In genomic region chr1:9413143-9413876, GRCh38 we compare ENCODE assay signal across 8 cellular contexts.
A peak's percentile ranks its signal among the peaks of the same experiment; 100 is the strongest.
DNase-seq lines count a peak whose midpoint lies in the region; ATAC-seq and TF ChIP-seq lines count a peak whose summit lies in the region.

No MANE protein-coding gene starts in this region.

- H3K9me3 Mint-ChIP-seq in GM23338 = 0 out of 3 replicates have a peak, but pooled peaks cover 3% of the 10 kb centered on the region
- peaks cover 4% of the 10 kb centered on the region for H3K9me3 Mint-ChIP-seq in activated CD8-positive, alpha-beta memory T cell treated with anti-CD3 and anti-CD28 coated beads, Interleukin-2, amount 10 ng/mL, durations not matched to agents 7 days and 5 days (ENCODE audit: low read depth)

- H3K4me1 ChIP-seq in GM23338 (ENCODE audit: insufficient read depth) (peaks cover 6% of the 10 kb centered on the region; the same call in 1 of the 2 replicates), psoas muscle (peaks cover 25% of the 10 kb centered on the region)

- 13 to 34% (median 22%) methylated on average over 15 of the region's 15 CpGs for WGBS in psoas muscle, 3 donors

- H3K9me3 ChIP-seq in psoas muscle = no peaks in the 10 kb centered on the region

- H3K36me3 ChIP-seq in GM23338 (ENCODE audit: insufficient read depth) (no peaks in the 10 kb centered on the region), psoas muscle (ENCODE audit: insufficient read depth in 1 of 2, low read depth in 1 of 2) (no peaks in the 10 kb centered on the region)

- ATAC-seq in GM23338 (peak; percentile 75), psoas muscle (peak; percentile 83 to 91 (median 88))
- peak; percentile 63 for ATAC-seq in activated CD8-positive, alpha-beta memory T cell treated with anti-CD3 and anti-CD28 coated beads, Interleukin-2, amount 10 ng/mL, durations not matched to agents 7 days and 5 days

- intact Hi-C loops in psoas muscle (cut with DNase I) = no loop called here

- no peak overlapping the region for H3K4me3 Mint-ChIP-seq in GM23338
- no peak overlapping the region for H3K4me3 Mint-ChIP-seq in activated CD8-positive, alpha-beta memory T cell treated with anti-CD3 and anti-CD28 coated beads, Interleukin-2, amount 10 ng/mL, durations not matched to agents 7 days and 5 days

- H3K4me3 ChIP-seq in GM23338 (no peak overlapping the region), psoas muscle (no peak overlapping the region)

- H3K27ac Mint-ChIP-seq in GM23338 = no peak overlapping the region
- no peak overlapping the region for H3K27ac Mint-ChIP-seq in activated CD8-positive, alpha-beta memory T cell treated with anti-CD3 and anti-CD28 coated beads, Interleukin-2, amount 10 ng/mL, durations not matched to agents 7 days and 5 days

- TF ChIP-seq CTCF in GM23338 (conservative IDR thresholded peaks at IDR 0.05; ENCODE audit: low read depth in 2 of 2) (no peak), psoas muscle (IDR thresholded peaks at IDR 0.05) (no peak)

- no peak overlapping the region for H3K27ac ChIP-seq in GM23338 (ENCODE audit: low read depth)
- H3K27ac ChIP-seq in psoas muscle = peak overlapping the region; percentile 84

- peak overlapping the region; percentile 97 for H2AFZ ChIP-seq in GM23338

- CTCF ChIA-PET in activated CD8-positive, alpha-beta memory T cell treated with anti-CD3 and anti-CD28 coated beads, Interleukin-2, amount 10 ng/mL, durations not matched to agents 7 days and 5 days (lab: Charles Lee) = interaction anchor here (1.0 to 2.1 kb wide), 7 partner anchors 10 to 213 kb away, joined by 3 to 8 read pairs (median 5); no protein-coding TSS in a partner anchor

- peaks cover 12% of the 10 kb centered on the region; the same call in 2 of the 3 replicates for H3K4me1 Mint-ChIP-seq in GM23338
- peaks cover 46% of the 10 kb centered on the region for H3K4me1 Mint-ChIP-seq in activated CD8-positive, alpha-beta memory T cell treated with anti-CD3 and anti-CD28 coated beads, Interleukin-2, amount 10 ng/mL, durations not matched to agents 7 days and 5 days

- H4K20me1 ChIP-seq in GM23338 (replicated peaks; ENCODE audit: insufficient read depth) = no peaks in the 10 kb centered on the region

- H3F3A ChIP-seq in GM23338 (replicated peaks; ENCODE audit: low read depth) = no peaks in the 10 kb centered on the region

- peaks cover 3% of the 10 kb centered on the region for H3K27me3 Mint-ChIP-seq in GM23338 (ENCODE audit: insufficient read depth, low read depth, poor library complexity)
- peaks cover 38% of the 10 kb centered on the region for H3K27me3 Mint-ChIP-seq in activated CD8-positive, alpha-beta memory T cell treated with anti-CD3 and anti-CD28 coated beads, Interleukin-2, amount 10 ng/mL, durations not matched to agents 7 days and 5 days

- H3K27me3 ChIP-seq in GM23338 (ENCODE audit: insufficient read depth) (no peaks in the 10 kb centered on the region), psoas muscle (ENCODE audit: insufficient read depth in 3 of 3, low read length in 2 of 3) (no peaks in the 10 kb centered on the region)

- no peak overlapping the region for H3K4me2 ChIP-seq in GM23338

- DNase-seq in GM04503 (ENCODE audit: low read depth) (peak; percentile 58), GM23338 (ENCODE audit: low spot score) (peak; percentile 52), LHCN-M2 (ENCODE audit: low read depth) (peak; percentile 90), fibroblast of peridontal ligament (ENCODE audit: extremely low read depth) (peak; percentile 96), psoas muscle (peak; percentile 82 to 84), GDM1 (lab: John Stamatoyannopoulos, UW) (no peak), NCI-H1105 treated with DMSO at 0.1 percent for 48 hours (lab: John Stamatoyannopoulos, UW) (no peak)
- peak; percentile 82 for DNase-seq in activated CD8-positive, alpha-beta memory T cell treated with anti-CD3 and anti-CD28 coated beads, Interleukin-2, amount 10 ng/mL, durations not matched to agents 7 days and 5 days

- no peaks in the 10 kb centered on the region for H3K36me3 Mint-ChIP-seq in GM23338 (ENCODE audit: low read depth)
- peaks cover 7% of the 10 kb centered on the region for H3K36me3 Mint-ChIP-seq in activated CD8-positive, alpha-beta memory T cell treated with anti-CD3 and anti-CD28 coated beads, Interleukin-2, amount 10 ng/mL, durations not matched to agents 7 days and 5 days

- H3K79me2 ChIP-seq in GM23338 (replicated peaks; ENCODE audit: insufficient read depth) = no peaks in the 10 kb centered on the region

- H3K9me2 ChIP-seq in GM23338 (ENCODE audit: insufficient read depth) = no peaks in the 10 kb centered on the region

TF ChIP-seq in GM23338, 12 proteins besides CTCF, POLR2A, EP300 and RAD21:
- no peak for TF ChIP-seq ZNF331 (CRISPR knock-in tag; IDR thresholded peaks at IDR 0.05; ENCODE audit: low read depth)
- no peak for TF ChIP-seq POLR2AphosphoS5 (IDR thresholded peaks at IDR 0.05; ENCODE audit: low read depth)
- no peak for TF ChIP-seq REST (IDR thresholded peaks at IDR 0.05; ENCODE audit: unreplicated experiment)
- no peak for TF ChIP-seq EZH2phosphoT487 (IDR thresholded peaks at IDR 0.05; ENCODE audit: unreplicated experiment)
- TF ChIP-seq NANOG (IDR thresholded peaks at IDR 0.05; ENCODE audit: borderline replicate concordance) = no peak
- no peak for TF ChIP-seq CREB1 (CRISPR knock-in tag; IDR thresholded peaks at IDR 0.05; ENCODE audit: low read depth)
- no peak for TF ChIP-seq ETS1 (IDR thresholded peaks at IDR 0.05)

Comparison
In these comparisons a context has a peak if more than half of its experiments do, and no peak if none do; other contexts are left out.
1. DNase-seq: peak in GM04503 (single experiment), GM23338 (single experiment), LHCN-M2 (single experiment), activated CD8-positive, alpha-beta memory T cell treated with anti-CD3 and anti-CD28 coated beads, Interleukin-2, amount 10 ng/mL, durations not matched to agents 7 days and 5 days (single experiment), fibroblast of peridontal ligament (single experiment) and psoas muscle (2 of 2); none in GDM1 (single experiment) and NCI-H1105 treated with DMSO at 0.1 percent for 48 hours (single experiment).
2. Peak in every context shown above with its lines, with median percentiles within 50 percentile points of each other: ATAC-seq.